In the genomic region with DNA sequence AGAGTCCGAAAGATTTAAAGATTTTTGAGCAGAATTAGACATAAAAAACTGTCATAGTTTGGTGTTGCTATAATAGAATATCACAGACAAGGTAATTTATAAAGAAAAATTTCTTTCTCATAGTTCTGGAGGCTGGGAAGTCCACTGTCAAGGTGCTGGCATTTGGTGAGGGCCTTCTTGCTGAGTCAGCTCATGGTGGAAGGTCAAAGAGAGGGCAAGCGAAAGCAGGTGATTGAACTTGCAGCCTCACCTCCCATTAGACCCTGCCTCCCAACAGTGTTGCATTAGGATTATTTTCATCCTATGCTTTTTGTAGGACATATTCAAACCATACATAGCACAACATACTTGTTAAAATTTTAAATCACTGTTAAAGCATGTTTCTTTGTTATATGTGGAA, we compare ENCODE assay signal across 34 cellular contexts. TPM values are rescaled to one million over a fixed set of nuclear protein-coding genes. Genes with fewer than 3 reads are reported as not detected.
A peak's percentile ranks its signal among the peaks of the same experiment; 100 is the strongest.
DNase-seq lines count a peak whose midpoint lies in the region; ATAC-seq, FAIRE-seq and TF ChIP-seq lines count a peak whose summit lies in the region.
"Had no signal": no experiment of that assay in that cellular context is flagged by ENCODE, and none has a peak within 500 bp of the region (broad histone marks: within the 10 kb centered on the region; RNA-seq: fewer than 3 reads in every experiment).

No MANE protein-coding gene starts in this region.

- H3K27me3 ChIP-seq in Loucy (ENCODE audit: insufficient read depth, low read length, poor library complexity, severe bottlenecking) (no peaks in the 10 kb centered on the region), H1 (replicated peaks in 1 of 4; ENCODE audit: control insufficient read depth in 3 of 4, extremely low read depth in 1 of 4, insufficient read depth in 3 of 4, low read length in 3 of 4) (no peaks in the 10 kb centered on the region), neutrophil (no peaks in the 10 kb centered on the region), endodermal cell (ENCODE audit: control insufficient read depth, insufficient read depth, low read length, poor library complexity, severe bottlenecking) (no peaks in the 10 kb centered on the region)
- H3K27me3 ChIP-seq: esophagus muscularis mucosa, heart left ventricle, upper lobe of left lung had no signal

- H3K9me3 ChIP-seq in Loucy (ENCODE audit: insufficient read depth, low read depth, low read length): no peaks in the 10 kb centered on the region
- no peaks in the 10 kb centered on the region for H3K9me3 ChIP-seq in H1 (ENCODE audit: insufficient read depth in 2 of 2, low read depth in 1 of 2, low read length in 1 of 2)
- H3K9me3 ChIP-seq in neutrophil: no peaks in the 10 kb centered on the region
- peaks cover 28% of the 10 kb centered on the region for H3K9me3 ChIP-seq in endodermal cell (ENCODE audit: control insufficient read depth, low read length)
- H3K9me3 ChIP-seq: esophagus muscularis mucosa, heart left ventricle, upper lobe of left lung had no signal

- H2BK120ac ChIP-seq in H1 (replicated peaks; ENCODE audit: low read depth, low read length): no peak overlapping the region

- 92% methylated on average over 2 of the region's 2 CpGs; no CpG with 5 or more reads in 1 of the 2 experiments for WGBS in H1 (ENCODE audit: extremely low coverage in 1 of 2, insufficient coverage in 1 of 2, insufficient read length in 1 of 2, insufficient replicate concordance in 2 of 2, low coverage in 1 of 2, low lambda C conversion rate in 2 of 2, missing lambda C conversion rate in 1 of 2), 2 experiments
- WGBS in endodermal cell (ENCODE audit: insufficient coverage in 1 of 2, insufficient read length in 1 of 2), 2 experiments: 100% methylated on average over 1 of the region's 2 CpGs; no CpG with 5 or more reads in 1 of the 2 experiments

- POLR2A ChIA-PET in activated CD4-positive, alpha-beta T cell treated with anti-CD3 and anti-CD28 coated beads for 36 hours (lab: Charles Lee): no interaction called here
- POLR2A ChIA-PET in H1 (lab: Charles Lee; ENCODE audit: partially characterized antibody): interaction anchor here (0.8 to 1.7 kb wide), 3 partner anchors 10 to 75 kb away, joined by 3 to 5 read pairs (median 4); partner anchors contain the start of gene SELENOT

- no peak for TF ChIP-seq RAD21 in H1 (IDR thresholded peaks at IDR 0.05 in 1 of 2, conservative IDR thresholded peaks at IDR 0.05 in 1 of 2; ENCODE audit: low read depth in 2 of 2, low read length in 2 of 2)

- peaks cover 58% of the 10 kb centered on the region for H3K4me1 Mint-ChIP-seq in activated CD4-positive, alpha-beta T cell treated with anti-CD3 and anti-CD28 coated beads for 36 hours
- peaks cover 19% of the 10 kb centered on the region for H3K4me1 Mint-ChIP-seq in endodermal cell

- in situ Hi-C loops in KBM-7 (cut with MboI; ENCODE audit: low pct_unique_long_range_greater_than_20kb, low sequenced_read_pairs): no loop called here

- H3F3A ChIP-seq in Loucy (ENCODE audit: low read depth): 0 out of 2 replicates have a peak, but pooled peaks cover 5% of the 10 kb centered on the region

- intact Hi-C loops in activated CD4-positive, alpha-beta T cell treated with anti-CD3 and anti-CD28 coated beads for 36 hours (cut with DNase I, micrococcal nuclease): no loop called here

- no peak overlapping the region for H3K4me3 Mint-ChIP-seq in activated CD4-positive, alpha-beta T cell treated with anti-CD3 and anti-CD28 coated beads for 36 hours
- H3K4me3 Mint-ChIP-seq in endodermal cell: no peak overlapping the region
- H3K4me3 Mint-ChIP-seq: activated naive CD4-positive, alpha-beta T cell treated with anti-CD3 and anti-CD28 coated beads, Interleukin-2, amount 10 ng/mL, durations not matched to agents 7 days and 5 days; activated T-helper 1 cell treated with anti-CD3 and anti-CD28 coated beads, Interleukin-12 subunit alpha, Interleukin-12 subunit beta, Interleukin-2, Interleukin-4 antibody, amounts not matched to agents 30 ng/mL and 10 ng/mL and 1 ng/mL, durations not matched to agents 14 hours and 24 hours and 36 hours; naive B cell; stimulated activated naive B cell treated with anti-CD40 and anti-IgM and Interleukin-4, amounts not matched to agents 10 μg/mL and 1 μg/mL and 100 μg/mL, for 72 hours; T-helper 1 cell treated with Interleukin-12 subunit alpha and Interleukin-12 subunit beta and Interleukin-4 antibody, amounts not matched to agents 30 μg/mL and 1 μg/mL, for 36 hours had no signal

- no peak for ATAC-seq in activated CD4-positive, alpha-beta T cell treated with anti-CD3 and anti-CD28 coated beads for 36 hours
- ATAC-seq: heart left ventricle; SK-N-SH treated with all-trans-retinoic acid at 6 μM for 48 hours; stimulated activated naive B cell treated with anti-CD40 and anti-IgM and Interleukin-4, amounts not matched to agents 10 μg/mL and 1 μg/mL and 100 μg/mL, for 72 hours had no signal

- no peak overlapping the region for H2BK12ac ChIP-seq in H1 (ENCODE audit: low read depth, low read length)

- H4K5ac ChIP-seq in H1 (ENCODE audit: insufficient read length, low read depth, low read length): no peak overlapping the region

- H3K4me1 ChIP-seq in Loucy (ENCODE audit: insufficient read depth, low read length, poor library complexity, severe bottlenecking): peaks cover 35% of the 10 kb centered on the region
- peaks cover 0 to 2% (median 0%) of the 10 kb centered on the region in 4 experiments; a peak in 2 of 7 replicates for H3K4me1 ChIP-seq in H1 (replicated peaks in 1 of 4; ENCODE audit: control insufficient read depth in 3 of 4, insufficient read depth in 4 of 4, low read length in 3 of 4)
- H3K4me1 ChIP-seq in neutrophil (ENCODE audit: control insufficient read depth in 1 of 2, insufficient read depth in 1 of 2, low read depth in 1 of 2, low read length in 1 of 2): peaks cover 11 to 21% of the 10 kb centered on the region in 2 experiments
- H3K4me1 ChIP-seq in endodermal cell (ENCODE audit: control insufficient read depth, insufficient read depth, low read length): peaks cover 6% of the 10 kb centered on the region

- no peak overlapping the region for H2BK5ac ChIP-seq in H1 (ENCODE audit: low read depth, low read length)

- H2BK15ac ChIP-seq in H1 (ENCODE audit: low read length): no peak overlapping the region

- no peak overlapping the region for H2AK5ac ChIP-seq in H1 (ENCODE audit: low read depth, low read length)

- FAIRE-seq in H1 (lab: Jason Lieb, UNC): no peak
- FAIRE-seq: D721Med, GM18507, keratinocyte had no signal

- no peak overlapping the region for H3K56ac ChIP-seq in H1 (replicated peaks; ENCODE audit: insufficient read length, low read depth, low read length)

- H2AFZ ChIP-seq in Loucy (ENCODE audit: low read length): no peak overlapping the region
- H2AFZ ChIP-seq in H1 (ENCODE audit: low read length): no peak overlapping the region
- H2AFZ ChIP-seq: PC-9 had no signal

- H3K9ac ChIP-seq in Loucy (ENCODE audit: low read depth, low read length, poor library complexity, severe bottlenecking) (no peak overlapping the region), H1 (replicated peaks in 1 of 4; ENCODE audit: extremely low read depth in 1 of 4, low read depth in 3 of 4, low read length in 3 of 4) (no peak overlapping the region), endodermal cell (ENCODE audit: extremely low read depth, low read length, poor library complexity, severe bottlenecking) (no peak overlapping the region)

- H3K9me2 ChIP-seq in Loucy (replicated peaks; ENCODE audit: low read depth, low read length): no peaks in the 10 kb centered on the region

- H4K20me1 ChIP-seq in Loucy (ENCODE audit: insufficient read depth, low read length, poor library complexity, severe bottlenecking): peaks cover 54% of the 10 kb centered on the region
- H4K20me1 ChIP-seq in H1 (replicated peaks in 1 of 2; ENCODE audit: control insufficient read depth in 1 of 2, insufficient read depth in 2 of 2, low read length in 2 of 2): peaks cover 0 to 2% of the 10 kb centered on the region in 2 experiments

- CTCF ChIA-PET in activated CD4-positive, alpha-beta T cell treated with anti-CD3 and anti-CD28 coated beads for 36 hours (lab: Charles Lee): interaction anchor here (0.7 to 1.3 kb wide), 3 partner anchors 11 to 69 kb away, joined by 3 to 4 read pairs (median 4); no protein-coding TSS in a partner anchor
- CTCF ChIA-PET in H1 (lab: Charles Lee; ENCODE audit: partially characterized antibody): interaction anchor here (0.6 to 1.1 kb wide), 2 partner anchors 10 to 87 kb away, joined by 3 read pairs; partner anchors contain the start of gene SELENOT

- no peak overlapping the region; the same call in 1 of the 2 replicates for H4K8ac ChIP-seq in H1 (ENCODE audit: extremely low read depth, insufficient read depth, low read length)

- no peaks in the 10 kb centered on the region for H3K23me2 ChIP-seq in H1 (ENCODE audit: low read depth, low read length)

- H3K4ac ChIP-seq in H1 (replicated peaks; ENCODE audit: insufficient read length, low read depth, low read length): no peak overlapping the region

- H3K36me3 ChIP-seq in Loucy (ENCODE audit: insufficient read depth, low read length): peaks cover 26% of the 10 kb centered on the region
- peaks cover 0 to 10% (median 1%) of the 10 kb centered on the region in 4 experiments; a peak in 2 of 8 replicates for H3K36me3 ChIP-seq in H1 (ENCODE audit: control insufficient read depth in 2 of 4, insufficient read depth in 4 of 4, low read length in 3 of 4)
- peaks cover 14% of the 10 kb centered on the region for H3K36me3 ChIP-seq in neutrophil
- peaks cover 57% of the 10 kb centered on the region for H3K36me3 ChIP-seq in endodermal cell (ENCODE audit: control insufficient read depth, insufficient read depth, low read length)

- no peak overlapping the region for H3K14ac ChIP-seq in H1 (ENCODE audit: insufficient read length)

- H3K9me3 Mint-ChIP-seq in activated CD4-positive, alpha-beta T cell treated with anti-CD3 and anti-CD28 coated beads for 36 hours (ENCODE audit: low read depth): peaks cover 3% of the 10 kb centered on the region
- H3K9me3 Mint-ChIP-seq in endodermal cell: peaks cover 13% of the 10 kb centered on the region
- H3K9me3 Mint-ChIP-seq: activated naive CD4-positive, alpha-beta T cell treated with anti-CD3 and anti-CD28 coated beads, Interleukin-2, amount 10 ng/mL, durations not matched to agents 7 days and 5 days; naive B cell had no signal

- H3K27me3 Mint-ChIP-seq in activated CD4-positive, alpha-beta T cell treated with anti-CD3 and anti-CD28 coated beads for 36 hours: no peaks in the 10 kb centered on the region
- H3K27me3 Mint-ChIP-seq in endodermal cell (ENCODE audit: insufficient read depth): no peaks in the 10 kb centered on the region
- H3K27me3 Mint-ChIP-seq: activated naive CD4-positive, alpha-beta T cell treated with anti-CD3 and anti-CD28 coated beads, Interleukin-2, amount 10 ng/mL, durations not matched to agents 7 days and 5 days; naive B cell; stimulated activated naive B cell treated with anti-CD40 and anti-IgM and Interleukin-4, amounts not matched to agents 10 μg/mL and 1 μg/mL and 100 μg/mL, for 72 hours had no signal

- H3K4me3 ChIP-seq in Loucy (ENCODE audit: low read length, poor library complexity, severe bottlenecking) (peak overlapping the region; percentile 7), H1 (ENCODE audit: extremely low read depth in 1 of 4, insufficient read depth in 2 of 4, low read depth in 3 of 4, low read length in 4 of 4) (no peak overlapping the region), neutrophil (ENCODE audit: low read depth in 1 of 2, low read length in 1 of 2) (no peak overlapping the region), endodermal cell (ENCODE audit: low read length) (no peak overlapping the region)
- H3K4me3 ChIP-seq: esophagus muscularis mucosa, heart left ventricle, PC-9, upper lobe of left lung had no signal

- H3K18ac ChIP-seq in H1 (ENCODE audit: extremely low read depth, low read length): no peak overlapping the region

- no peak for DNase-seq in activated CD4-positive, alpha-beta T cell treated with anti-CD3 and anti-CD28 coated beads for 36 hours
- DNase-seq in activated CD4-positive, alpha-beta T cell treated with anti-CD3 and anti-CD28 coated beads, Interleukin-2, amount 50 U/mL, for 4 hours: no peak
- DNase-seq in H1 (ENCODE audit: low read depth in 1 of 2, low spot score in 2 of 2) (no peak), KBM-7 (no peak), COLO668 (lab: John Stamatoyannopoulos, UW; ENCODE audit: unreplicated experiment) (no peak), endodermal cell (no peak)
- DNase-seq: activated CD4-positive, CD25-positive, alpha-beta regulatory T cell treated with anti-CD3 and anti-CD28 coated beads, Interleukin-2, amount 50 U/mL, for 72 hours; activated naive CD4-positive, alpha-beta T cell treated with anti-CD3 and anti-CD28 coated beads, Interleukin-2, amount 10 ng/mL, durations not matched to agents 7 days and 5 days; DND-41; foreskin fibroblast; heart left ventricle; KG1; midbrain; naive B cell; NCI-H1417 treated with DMSO at 0.1 percent for 48 hours; NCI-H2029 treated with DMSO at 0.1 percent for 48 hours; NCI-H526; occipital lobe; PC-9; Right ventricle myocardium superior; stimulated activated naive B cell treated with anti-CD40 and anti-IgM and Interleukin-4, amounts not matched to agents 10 μg/mL and 1 μg/mL and 100 μg/mL, for 72 hours; substantia nigra; upper lobe of left lung had no signal

- peaks cover 80% of the 10 kb centered on the region for H3K79me2 ChIP-seq in Loucy (ENCODE audit: insufficient read depth, low read length)
- peaks cover 7 to 77% of the 10 kb centered on the region in 2 experiments; a peak in 3 of 4 replicates for H3K79me2 ChIP-seq in H1 (ENCODE audit: control insufficient read depth in 1 of 2, insufficient read depth in 2 of 2, low read length in 2 of 2)

- no peak for TF ChIP-seq POLR2A in H1 (IDR thresholded peaks at IDR 0.05; ENCODE audit: control extremely low read depth in 1 of 2, low read depth in 2 of 2, low read length in 2 of 2)

- no peak overlapping the region for H3K23ac ChIP-seq in H1 (ENCODE audit: insufficient read length)

- peak overlapping the region; percentile 35 for H3K4me2 ChIP-seq in Loucy (ENCODE audit: low read depth, low read length, poor library complexity, severe bottlenecking)
- no peak overlapping the region for H3K4me2 ChIP-seq in H1 (ENCODE audit: insufficient read depth in 1 of 2, low read depth in 2 of 2, low read length in 2 of 2)
- H3K4me2 ChIP-seq: PC-9 had no signal

- H2BK20ac ChIP-seq in H1 (ENCODE audit: low read length): no peak overlapping the region

- no peaks in the 10 kb centered on the region; the same call in 1 of the 2 replicates for H3K79me1 ChIP-seq in H1 (ENCODE audit: low read depth, low read length)

- TF ChIP-seq CTCF in Loucy (conservative IDR thresholded peaks at IDR 0.05; ENCODE audit: low read length): no peak
- TF ChIP-seq CTCF in H1 (IDR thresholded peaks at IDR 0.05; ENCODE audit: control extremely low read depth in 1 of 3, insufficient read depth in 1 of 3, low read depth in 1 of 3, low read length in 3 of 3): no peak
- no peak for TF ChIP-seq CTCF in neutrophil (IDR thresholded peaks at IDR 0.05)
- TF ChIP-seq CTCF in endodermal cell (conservative IDR thresholded peaks at IDR 0.05): no peak

- peaks cover 37% of the 10 kb centered on the region for H3K36me3 Mint-ChIP-seq in activated CD4-positive, alpha-beta T cell treated with anti-CD3 and anti-CD28 coated beads for 36 hours (ENCODE audit: low read depth)
- peaks cover 41% of the 10 kb centered on the region for H3K36me3 Mint-ChIP-seq in endodermal cell (ENCODE audit: low read depth)

- H3K27ac ChIP-seq in H1 (ENCODE audit: low read depth, low read length): no peak overlapping the region
- peak overlapping the region; percentile 24 for H3K27ac ChIP-seq in neutrophil
- H3K27ac ChIP-seq in endodermal cell (ENCODE audit: low read depth, low read length): no peak overlapping the region
- H3K27ac ChIP-seq: 22Rv1, C4-2B, esophagus muscularis mucosa, heart left ventricle, PC-9, upper lobe of left lung had no signal

- H4K91ac ChIP-seq in H1 (replicated peaks; ENCODE audit: insufficient read length, low read length): no peak overlapping the region

- TF ChIP-seq EP300 in H1 (IDR thresholded peaks at IDR 0.05; ENCODE audit: borderline replicate concordance in 1 of 2, low read depth in 2 of 2, low read length in 2 of 2): no peak

- H3K27ac Mint-ChIP-seq in activated CD4-positive, alpha-beta T cell treated with anti-CD3 and anti-CD28 coated beads for 36 hours: peak overlapping the region; percentile 37
- H3K27ac Mint-ChIP-seq in endodermal cell: no peak overlapping the region
- H3K27ac Mint-ChIP-seq: activated naive CD4-positive, alpha-beta T cell treated with anti-CD3 and anti-CD28 coated beads, Interleukin-2, amount 10 ng/mL, durations not matched to agents 7 days and 5 days; activated T-helper 1 cell treated with anti-CD3 and anti-CD28 coated beads, Interleukin-12 subunit alpha, Interleukin-12 subunit beta, Interleukin-2, Interleukin-4 antibody, amounts not matched to agents 30 ng/mL and 10 ng/mL and 1 ng/mL, durations not matched to agents 14 hours and 24 hours and 36 hours; stimulated activated naive B cell treated with anti-CD40 and anti-IgM and Interleukin-4, amounts not matched to agents 10 μg/mL and 1 μg/mL and 100 μg/mL, for 72 hours; T-helper 1 cell treated with Interleukin-12 subunit alpha and Interleukin-12 subunit beta and Interleukin-4 antibody, amounts not matched to agents 30 μg/mL and 1 μg/mL, for 36 hours had no signal

RNA-seq across cellular contexts. Expression of gene SELENOT, which starts 9.9 kb away (rescaled TPM):
- total RNA-seq in activated CD4-positive, alpha-beta T cell treated with anti-CD3 and anti-CD28 coated beads for 36 hours: 100 to 1,000 TPM in 1 of 2 experiments, 10 to 100 TPM in 1; 88.6 to 134 TPM
- 74.7 and 79.0 TPM in 2 replicates for total RNA-seq in H1 (2021; fragmentation: NEBNext Ultra II Directional; extraction: Animal tissue kit (Norgen Biotek cat#: 25700))
- polyA plus RNA-seq in H1 (2011; rRNA removed): 133 and 290 TPM in 2 replicates
- polyA plus RNA-seq in H1 (2011; cell fraction: cytosol; rRNA removed): 182 TPM
- 131 TPM for polyA plus RNA-seq in H1 (2011; cell fraction: nucleus; rRNA removed)
- polyA plus RNA-seq in H1 (2012, experiment 1 of 2): 82.0 to 88.0 TPM (median 84.7 TPM) in 4 replicates
- polyA plus RNA-seq in H1 (2012, experiment 2 of 2): 7.4 TPM
- polyA plus RNA-seq in H1 (2013, experiment 1 of 2): 43.2 TPM
- polyA plus RNA-seq in H1 (2013, experiment 2 of 2): 51.1 TPM
- 337 and 655 TPM in 2 replicates for polyA minus RNA-seq in H1 (2011; rRNA and poly(A)+ RNA removed)
- 73.3 TPM for polyA minus RNA-seq in H1 (2011; cell fraction: cytosol; rRNA and poly(A)+ RNA removed)
- 101 TPM for polyA minus RNA-seq in H1 (2011; cell fraction: nucleus; rRNA and poly(A)+ RNA removed)
- 10 to 100 TPM; 70.8 to 75.9 TPM for total RNA-seq in endodermal cell
- 101 TPM for polyA plus RNA-seq in endodermal cell (2013, experiment 1 of 2)
- 96.7 TPM for polyA plus RNA-seq in endodermal cell (2013, experiment 2 of 2)
